In genomic region chr16:68651136-68651535, GRCh38 we compare ENCODE assay signal across 21 cellular contexts. TPM values are rescaled to one million over a fixed set of nuclear protein-coding genes. Genes with fewer than 3 reads are reported as not detected.
"Had no signal": no experiment of that assay in that cellular context is flagged by ENCODE, and none has a peak within 500 bp of the region (broad histone marks: within the 10 kb centered on the region; RNA-seq: fewer than 3 reads in every experiment).

No MANE protein-coding gene starts in this region.

- H3K9ac ChIP-seq: neural progenitor cell had no signal

- H3K36me3 ChIP-seq: heart left ventricle, neural progenitor cell, pancreas, thyroid gland, upper lobe of left lung had no signal

- H3K4me3 Mint-ChIP-seq: central memory CD8-positive, alpha-beta T cell; natural killer cell; stimulated activated naive B cell treated with anti-CD40 and anti-IgM and Interleukin-4, amounts not matched to agents 10 μg/mL and 1 μg/mL and 100 μg/mL, for 72 hours had no signal

- H3K27me3 Mint-ChIP-seq: progenitor cell of endocrine pancreas had no signal

- H3K27me3 ChIP-seq: neural progenitor cell, pancreas, thyroid gland had no signal

- H3K4me2 ChIP-seq: neural progenitor cell had no signal

- H3K27ac Mint-ChIP-seq: natural killer cell; neural progenitor cell; progenitor cell of endocrine pancreas; stimulated activated naive B cell treated with anti-CD40 and anti-IgM and Interleukin-4, amounts not matched to agents 10 μg/mL and 1 μg/mL and 100 μg/mL, for 72 hours had no signal

- H3K9me3 ChIP-seq: heart left ventricle, pancreas, thyroid gland, upper lobe of left lung had no signal

- DNase-seq: cortex of kidney; dorsolateral prefrontal cortex; effector CD8-positive, alpha-beta T cell; heart left ventricle; hippocampal formation; left colon; natural killer cell; occipital lobe; pancreas; right cardiac atrium; stimulated activated CD4-positive, alpha-beta T cell treated with anti-CD3 and anti-CD28 coated beads, Interleukin-4, amount 100 ng/mL, for 24 hours; stimulated activated naive B cell treated with anti-CD40 and anti-IgM and Interleukin-4, amounts not matched to agents 10 μg/mL and 1 μg/mL and 100 μg/mL, for 72 hours; thyroid gland; upper lobe of left lung had no signal

- H3K4me3 ChIP-seq: dorsolateral prefrontal cortex, heart left ventricle, neural progenitor cell, pancreas, thyroid gland, upper lobe of left lung had no signal

- H3K9me3 Mint-ChIP-seq: central memory CD8-positive, alpha-beta T cell; natural killer cell; neural progenitor cell; stimulated activated naive B cell treated with anti-CD40 and anti-IgM and Interleukin-4, amounts not matched to agents 10 μg/mL and 1 μg/mL and 100 μg/mL, for 72 hours had no signal

- H3K4me1 Mint-ChIP-seq: central memory CD8-positive, alpha-beta T cell; natural killer cell had no signal

- H3K4me1 ChIP-seq: pancreas had no signal

- H3K27ac ChIP-seq: dorsolateral prefrontal cortex, heart left ventricle, neural progenitor cell, pancreas, thyroid gland, upper lobe of left lung had no signal

- H3K36me3 Mint-ChIP-seq: natural killer cell; neural progenitor cell; stimulated activated naive B cell treated with anti-CD40 and anti-IgM and Interleukin-4, amounts not matched to agents 10 μg/mL and 1 μg/mL and 100 μg/mL, for 72 hours had no signal

RNA-seq across cellular contexts. Expression of gene CDH3, which starts 6.0 kb away (rescaled TPM):
- total RNA-seq: fibroblast of lung, lung microvascular endothelial cell, myocyte had no signal
- polyA plus RNA-seq: liver had no signal
